Comparison of ENCODE assay signal across 1 cellular context in genomic region chr1:201501812-201502510, GRCh38.
TF ChIP-seq lines count a peak whose summit lies in the region.

No MANE protein-coding gene starts in this region.

TF ChIP-seq in K562, 482 proteins besides CTCF, POLR2A, EP300 and RAD21:
- TF ChIP-seq U2AF2 (optimal IDR thresholded peaks at IDR 0.05; ENCODE audit: low read depth, low read length): no peak
- no peak for TF ChIP-seq HLTF (IDR thresholded peaks at IDR 0.05)
- TF ChIP-seq ZBTB12 (CRISPR knock-in tag; IDR thresholded peaks at IDR 0.05): no peak
- no peak for TF ChIP-seq ZNF449 (CRISPR knock-in tag; IDR thresholded peaks at IDR 0.05)
- TF ChIP-seq KDM5B (IDR thresholded peaks at IDR 0.05; ENCODE audit: insufficient replicate concordance, low read depth, low read length): no peak
- TF ChIP-seq NFIC (IDR thresholded peaks at IDR 0.05): 0 out of 2 replicates have a peak, but pooled peaks have one; percentile 21
